8 cellular contexts compared by ENCODE assay signal in genomic region chr16:77434365-77435239, GRCh38. TPM values are rescaled to one million over a fixed set of nuclear protein-coding genes. Genes with fewer than 3 reads are reported as not detected.
DNase-seq lines count a peak whose midpoint lies in the region.
"Had no signal": no experiment of that assay in that cellular context is flagged by ENCODE, and none has a peak within 500 bp of the region (broad histone marks: within the 10 kb centered on the region; RNA-seq: fewer than 3 reads in every experiment).

TSS of gene ADAMTS18 (minus strand) at chr16:77435034. CDS start at chr16:77434695, 339 bp downstream.

- H3K27ac ChIP-seq in neuronal stem cell (replicated peaks; ENCODE audit: low read length): no peak within 1 kb of the TSS
- H3K27ac ChIP-seq: heart left ventricle had no signal

- H3K36me3 ChIP-seq in ES-I3 (ENCODE audit: insufficient read depth, low read length) (no peaks in the 10 kb centered on the region), endocrine pancreas (ENCODE audit: control insufficient read depth, insufficient read depth, low read length) (no peaks in the 10 kb centered on the region), neuronal stem cell (replicated peaks in 1 of 2; ENCODE audit: control insufficient read depth in 2 of 2, insufficient read depth in 2 of 2, low read length in 2 of 2) (no peaks in the 10 kb centered on the region), HAP-1 (replicated peaks) (no peaks in the 10 kb centered on the region)
- H3K36me3 ChIP-seq: heart left ventricle had no signal

- H2BK120ac ChIP-seq in neuronal stem cell (ENCODE audit: low read depth, low read length): no peak within 1 kb of the TSS

- peak within 1 kb of the TSS; percentile 46 for H3K18ac ChIP-seq in neuronal stem cell (ENCODE audit: low read length)

- DNase-seq in NCI-H1105 treated with DMSO at 0.1 percent for 48 hours (lab: John Stamatoyannopoulos, UW): peak; percentile 52
- DNase-seq in neuronal stem cell (ENCODE audit: low spot score): peak; percentile 30
- DNase-seq in RKO (ENCODE audit: low spot score): no peak
- no peak for DNase-seq in stimulated activated CD4-positive, alpha-beta T cell treated with anti-CD3 and anti-CD28 coated beads, Interleukin-4, amount 100 ng/mL, for 1 hour
- no peak for DNase-seq in HAP-1 (ENCODE audit: low spot score in 2 of 2)
- DNase-seq: heart left ventricle had no signal

- H2BK5ac ChIP-seq in neuronal stem cell (ENCODE audit: low read length): no peak within 1 kb of the TSS

- peaks cover 3% of the 10 kb centered on the region for H3K27me3 ChIP-seq in endocrine pancreas (ENCODE audit: control insufficient read depth, insufficient read depth, low read length)
- H3K27me3 ChIP-seq in neuronal stem cell (ENCODE audit: control insufficient read depth in 3 of 3, insufficient read depth in 3 of 3, low read depth in 1 of 3, low read length in 3 of 3): peaks cover 3 to 89% (median 48%) of the 10 kb centered on the region in 3 experiments
- peaks cover 11% of the 10 kb centered on the region for H3K27me3 ChIP-seq in HAP-1 (ENCODE audit: low read depth)

- no peak within 1 kb of the TSS for H3K14ac ChIP-seq in neuronal stem cell (ENCODE audit: low read length)

- no peak within 1 kb of the TSS for H2AK5ac ChIP-seq in neuronal stem cell (ENCODE audit: low read depth, low read length)

- H3K9ac ChIP-seq in ES-I3 (ENCODE audit: low read depth, low read length) (peak within 1 kb of the TSS; percentile 57; the same call in 1 of the 2 replicates), endocrine pancreas (ENCODE audit: control insufficient read depth, insufficient read depth, low read length) (peak within 1 kb of the TSS; percentile 63), neuronal stem cell (ENCODE audit: low read depth, low read length, poor library complexity) (no peak within 1 kb of the TSS)

- no CpG with 5 or more reads among the region's 102 CpGs for WGBS in neuronal stem cell (ENCODE audit: extremely low coverage in 2 of 2, insufficient read length in 2 of 2, insufficient replicate concordance in 1 of 2), 2 donors

- peak within 1 kb of the TSS; percentile 94 for H3K4me2 ChIP-seq in neuronal stem cell (ENCODE audit: insufficient read depth, low read length, poor library complexity, severe bottlenecking)

- H3K4me3 ChIP-seq in endocrine pancreas (ENCODE audit: control insufficient read depth, insufficient read depth, low read length) (peak within 1 kb of the TSS; percentile 58), neuronal stem cell (ENCODE audit: low read length in 2 of 2) (peak within 1 kb of the TSS in 1 of 2 donors; percentile 83), HAP-1 (no peak within 1 kb of the TSS)
- H3K4me3 ChIP-seq: heart left ventricle had no signal

- H3K9me3 ChIP-seq in ES-I3 (ENCODE audit: control insufficient read depth, insufficient read depth, low read length) (no peaks in the 10 kb centered on the region), endocrine pancreas (ENCODE audit: control insufficient read depth, low read length) (no peaks in the 10 kb centered on the region), neuronal stem cell (replicated peaks in 1 of 2; ENCODE audit: control insufficient read depth in 2 of 2, insufficient read depth in 1 of 2, low read depth in 1 of 2, low read length in 2 of 2) (no peaks in the 10 kb centered on the region), HAP-1 (no peaks in the 10 kb centered on the region)
- H3K9me3 ChIP-seq: heart left ventricle had no signal

- H3K4ac ChIP-seq in neuronal stem cell (ENCODE audit: low read length): no peak within 1 kb of the TSS

- no peak within 1 kb of the TSS for H4K8ac ChIP-seq in neuronal stem cell (ENCODE audit: low read depth, low read length)

- H4K91ac ChIP-seq in neuronal stem cell (ENCODE audit: low read depth, low read length, poor library complexity): no peak within 1 kb of the TSS

- in situ Hi-C loops in HAP-1 (cut with MboI; ENCODE audit: low sequenced_read_pairs): no loop called here

- H2BK12ac ChIP-seq in neuronal stem cell (ENCODE audit: low read length): no peak within 1 kb of the TSS

- H2AFZ ChIP-seq in neuronal stem cell (ENCODE audit: low read length): no peak within 1 kb of the TSS

- no peaks in the 10 kb centered on the region for H3K79me1 ChIP-seq in neuronal stem cell (ENCODE audit: low read depth, low read length)

- H2BK15ac ChIP-seq in neuronal stem cell (ENCODE audit: low read length): no peak within 1 kb of the TSS

- H3K23ac ChIP-seq in neuronal stem cell (ENCODE audit: low read depth, low read length, poor library complexity): no peak within 1 kb of the TSS

- H3K4me1 ChIP-seq in ES-I3 (ENCODE audit: insufficient read depth, low read length) (peaks cover 7% of the 10 kb centered on the region; the same call in 1 of the 2 replicates), endocrine pancreas (ENCODE audit: control insufficient read depth, insufficient read depth, low read length) (no peaks in the 10 kb centered on the region), neuronal stem cell (ENCODE audit: control insufficient read depth in 2 of 2, insufficient read depth in 1 of 2, low read depth in 1 of 2, low read length in 2 of 2) (peaks cover 0 to 4% of the 10 kb centered on the region in 2 donors), HAP-1 (no peaks in the 10 kb centered on the region)

RNA-seq across cellular contexts. Expression of gene ADAMTS18, which starts in this region (rescaled TPM):
- 0.03 TPM for polyA plus RNA-seq in neuronal stem cell (2013, experiment 1 of 2)
- polyA plus RNA-seq in neuronal stem cell (2013, experiment 2 of 2): 0.01 TPM

Comparison
In these comparisons a context has a peak if more than half of its experiments do, and no peak if none do; other contexts are left out.
1. DNase-seq: peak in NCI-H1105 treated with DMSO at 0.1 percent for 48 hours (single experiment) and neuronal stem cell (single experiment); none in RKO (single experiment), stimulated activated CD4-positive, alpha-beta T cell treated with anti-CD3 and anti-CD28 coated beads, Interleukin-4, amount 100 ng/mL, for 1 hour (single experiment) and HAP-1 (0 of 2).